1 cellular context compared by ENCODE assay signal in genomic region chr6:72580950-72581349, GRCh38. TPM values are rescaled to one million over a fixed set of nuclear protein-coding genes. Genes with fewer than 3 reads are reported as not detected.
"Had no signal": no experiment of that assay in that cellular context is flagged by ENCODE, and none has a peak within 500 bp of the region (broad histone marks: within the 10 kb centered on the region; RNA-seq: fewer than 3 reads in every experiment).

No MANE protein-coding gene starts in this region.

RNA-seq across cellular contexts. Expression of gene KCNQ5, which starts 40.9 kb away (rescaled TPM):
- total RNA-seq: cardiac septum had no signal
